Comparison of ENCODE assay signal across 22 cellular contexts in the genomic region with DNA sequence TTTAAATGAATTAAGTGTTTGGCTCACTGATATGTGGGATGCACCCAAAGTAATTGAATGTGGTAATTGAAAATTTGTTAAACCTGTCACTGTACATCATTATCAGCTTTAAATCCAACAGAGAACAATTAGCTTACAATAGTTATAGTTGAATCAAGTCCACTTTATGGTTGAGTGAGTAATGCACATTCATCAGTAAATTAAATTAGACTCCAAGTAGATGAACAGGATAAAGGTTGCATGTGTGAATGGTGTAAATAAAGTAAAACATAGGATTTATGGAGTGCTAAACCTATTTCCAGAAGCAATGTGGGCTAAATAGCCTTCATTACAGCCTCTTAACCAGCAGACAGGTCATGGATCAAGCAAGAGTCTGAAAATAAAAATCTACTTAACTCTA.
DNase-seq lines count a peak whose midpoint lies in the region; TF ChIP-seq lines count a peak whose summit lies in the region.
"Had no signal": no experiment of that assay in that cellular context is flagged by ENCODE, and none has a peak within 500 bp of the region (broad histone marks: within the 10 kb centered on the region; RNA-seq: fewer than 3 reads in every experiment).

No MANE protein-coding gene starts in this region.

- H3K9ac ChIP-seq in mammary epithelial cell (ENCODE audit: insufficient read depth, low read length): no peak overlapping the region
- H3K9ac ChIP-seq: BLaER1 treated with 17β-estradiol and CSF1 and Interleukin-3, amounts not matched to agents 10 nM and 100 nM had no signal

- H3K4me1 Mint-ChIP-seq in MCF 10A (ENCODE audit: insufficient read depth, unreplicated experiment): peaks cover 13% of the 10 kb centered on the region
- H3K4me1 Mint-ChIP-seq: CD4-positive, alpha-beta memory T cell; H9 had no signal

- in situ Hi-C loops in mammary epithelial cell (cut with MboI; ENCODE audit: low sequenced_read_pairs in 2 of 2): no loop called here

- H2AFZ ChIP-seq in mammary epithelial cell (ENCODE audit: low read depth, low read length): peak overlapping the region; percentile 17
- H2AFZ ChIP-seq: PC-9 had no signal

- H3K9me3 Mint-ChIP-seq in MCF 10A (ENCODE audit: unreplicated experiment): no peaks in the 10 kb centered on the region
- H3K9me3 Mint-ChIP-seq: CD4-positive, alpha-beta memory T cell had no signal

- intact Hi-C loops in mammary epithelial cell (cut with micrococcal nuclease) (loop anchor here (5.0 to 10.0 kb wide), 2 partner anchors 58 to 84 kb away; no protein-coding TSS in a partner anchor), MCF 10A (cut with micrococcal nuclease) (no loop called here)

- TF ChIP-seq CTCF in mammary epithelial cell (conservative IDR thresholded peaks at IDR 0.05 in 1 of 2, IDR thresholded peaks at IDR 0.05 in 1 of 2; ENCODE audit: extremely low read depth in 1 of 2, insufficient read depth in 1 of 2, low read depth in 1 of 2, low read length in 2 of 2): no peak
- TF ChIP-seq CTCF in MCF 10A (IDR thresholded peaks at IDR 0.05; ENCODE audit: unreplicated experiment): no peak
- no peak for TF ChIP-seq CTCF in retinal pigment epithelial cell (conservative IDR thresholded peaks at IDR 0.05; ENCODE audit: low read depth, low read length)
- no peak for TF ChIP-seq CTCF in coronary artery (IDR thresholded peaks at IDR 0.05)

- no peak overlapping the region for H3K4me2 ChIP-seq in mammary epithelial cell (ENCODE audit: insufficient read depth, low read depth, low read length)
- H3K4me2 ChIP-seq: BLaER1 treated with 17β-estradiol and CSF1 and Interleukin-3, amounts not matched to agents 10 nM and 100 nM; PC-9 had no signal

- H3K36me3 Mint-ChIP-seq in MCF 10A (ENCODE audit: insufficient read depth, unreplicated experiment): no peaks in the 10 kb centered on the region
- H3K36me3 Mint-ChIP-seq: CD4-positive, alpha-beta memory T cell had no signal

- H3K9me3 ChIP-seq in mammary epithelial cell (replicated peaks; ENCODE audit: insufficient read depth, low read length) (peaks cover 6% of the 10 kb centered on the region), SJCRH30 (replicated peaks) (no peaks in the 10 kb centered on the region)
- H3K9me3 ChIP-seq: BLaER1 treated with 17β-estradiol and CSF1 and Interleukin-3, amounts not matched to agents 10 nM and 100 nM; SJSA1 had no signal

- H3K27me3 ChIP-seq in mammary epithelial cell (ENCODE audit: insufficient read depth, low read length) (no peaks in the 10 kb centered on the region), SJCRH30 (no peaks in the 10 kb centered on the region)
- H3K27me3 ChIP-seq: BLaER1 treated with 17β-estradiol and CSF1 and Interleukin-3, amounts not matched to agents 10 nM and 100 nM; SJSA1 had no signal

- H3K27ac ChIP-seq in mammary epithelial cell (ENCODE audit: insufficient read depth, low read depth, low read length) (no peak overlapping the region), coronary artery (no peak overlapping the region), SJCRH30 (no peak overlapping the region)
- H3K27ac ChIP-seq: BLaER1 treated with 17β-estradiol and CSF1 and Interleukin-3, amounts not matched to agents 10 nM and 100 nM; PC-9; SJSA1 had no signal

- H3K4me1 ChIP-seq in mammary epithelial cell (ENCODE audit: insufficient read depth, low read length) (peaks cover 11% of the 10 kb centered on the region), SJCRH30 (no peaks in the 10 kb centered on the region)
- H3K4me1 ChIP-seq: BLaER1 treated with 17β-estradiol and CSF1 and Interleukin-3, amounts not matched to agents 10 nM and 100 nM had no signal

- dilution Hi-C loops in mammary epithelial cell (cut with HindIII; ENCODE audit: low sequenced_read_pairs): no loop called here

- H3K36me3 ChIP-seq in mammary epithelial cell (ENCODE audit: insufficient read depth, low read length) (no peaks in the 10 kb centered on the region), SJCRH30 (no peaks in the 10 kb centered on the region)
- H3K36me3 ChIP-seq: BLaER1 treated with 17β-estradiol and CSF1 and Interleukin-3, amounts not matched to agents 10 nM and 100 nM; SJSA1 had no signal

- POLR2A ChIA-PET in MCF 10A (lab: Yijun Ruan, JAX): no interaction called here

- no peak overlapping the region for H3K4me3 Mint-ChIP-seq in MCF 10A (ENCODE audit: unreplicated experiment)
- H3K4me3 Mint-ChIP-seq: CD4-positive, alpha-beta memory T cell; H9 had no signal

- H3K27me3 Mint-ChIP-seq in MCF 10A (ENCODE audit: insufficient read depth, unreplicated experiment): no peaks in the 10 kb centered on the region

- H3K4me3 ChIP-seq in mammary epithelial cell (replicated peaks in 1 of 3; ENCODE audit: insufficient read depth in 1 of 3, low read depth in 2 of 3, low read length in 3 of 3) (no peak overlapping the region), retinal pigment epithelial cell (ENCODE audit: low read length) (no peak overlapping the region), coronary artery (no peak overlapping the region), SJCRH30 (no peak overlapping the region)
- H3K4me3 ChIP-seq: BLaER1 treated with 17β-estradiol and CSF1 and Interleukin-3, amounts not matched to agents 10 nM and 100 nM; PC-9; SJSA1 had no signal

- no peaks in the 10 kb centered on the region for H3K79me2 ChIP-seq in mammary epithelial cell (ENCODE audit: insufficient read depth, low read length)

- BruUV-seq in mammary epithelial cell (replicated peaks; lab: Mats Ljungman, UMichigan) (no TSS peak), MCF 10A (replicated peaks; lab: Mats Ljungman, UMichigan) (no TSS peak)

- CTCF ChIA-PET in mammary epithelial cell (lab: Charles Lee; ENCODE audit: low non-redundant PET) (no interaction called here), MCF 10A (lab: Yijun Ruan, JAX) (no interaction called here)

- DNase-seq in mammary epithelial cell: no peak
- DNase-seq in MCF 10A (ENCODE audit: unreplicated experiment): no peak
- DNase-seq in NCI-H1417 treated with DMSO at 0.1 percent for 48 hours (lab: John Stamatoyannopoulos, UW): peak; percentile 78
- DNase-seq in SK-N-DZ (ENCODE audit: low spot score): peak; percentile 13
- DNase-seq in retinal pigment epithelial cell (ENCODE audit: low read depth): peak; percentile 76
- DNase-seq in DMS53 treated with DMSO at 0.1 percent for 48 hours (lab: John Stamatoyannopoulos, UW; ENCODE audit: unreplicated experiment): no peak
- no peak for DNase-seq in coronary artery (ENCODE audit: low spot score)
- no peak for DNase-seq in SJCRH30
- DNase-seq: AML-193; CD4-positive, alpha-beta memory T cell; COR-L47; DMS 273 treated with DMSO at 0.1 percent for 48 hours; DMS79 treated with DMSO at 0.1 percent for 48 hours; H9; KBM-7; MM.1S; NCI-H2029; NCI-H446; NCI-H526 treated with DMSO at 0.1 percent for 48 hours; PC-9 had no signal

- no peak overlapping the region for H3K27ac Mint-ChIP-seq in MCF 10A (ENCODE audit: low read depth, unreplicated experiment)
- H3K27ac Mint-ChIP-seq: CD4-positive, alpha-beta memory T cell; H9 had no signal

- no peaks in the 10 kb centered on the region for H4K20me1 ChIP-seq in mammary epithelial cell (ENCODE audit: insufficient read depth, low read length)
- H4K20me1 ChIP-seq: BLaER1 treated with 17β-estradiol and CSF1 and Interleukin-3, amounts not matched to agents 10 nM and 100 nM had no signal

Comparison
In these comparisons a context has a peak if more than half of its experiments do, and no peak if none do; other contexts are left out.
1. DNase-seq: peak in NCI-H1417 treated with DMSO at 0.1 percent for 48 hours (single experiment), SK-N-DZ (single experiment) and retinal pigment epithelial cell (single experiment); none in mammary epithelial cell (single experiment), MCF 10A (single experiment), DMS53 treated with DMSO at 0.1 percent for 48 hours (single experiment), coronary artery (single experiment) and SJCRH30 (0 of 2).